Comparison of ENCODE assay signal across 8 cellular contexts in genomic region chr7:151059362-151060112, GRCh38. TPM values are rescaled to one million over a fixed set of nuclear protein-coding genes. Genes with fewer than 3 reads are reported as not detected.
A peak's percentile ranks its signal among the peaks of the same experiment; 100 is the strongest.
DNase-seq lines count a peak whose midpoint lies in the region; ATAC-seq and TF ChIP-seq lines count a peak whose summit lies in the region.

Gene SLC4A2 (plus strand): TSS chr7:151059589. CDS start chr7:151061988, 2,399 bp downstream.

- peak in 1 of 2 donors; percentile 4 for ATAC-seq in naive thymus-derived CD8-positive, alpha-beta T cell

- peak; percentile 63 for TF ChIP-seq POLR2A in GM19099 (IDR thresholded peaks at IDR 0.05; ENCODE audit: extremely low read depth, insufficient read length, low read depth)

- H3K4me3 Mint-ChIP-seq in naive thymus-derived CD8-positive, alpha-beta T cell = peak within 1 kb of the TSS; percentile 88 to 97 (median 94)

- peaks cover 0 to 6% (median 0%) of the 10 kb centered on the region in 3 donors for H3K36me3 Mint-ChIP-seq in naive thymus-derived CD8-positive, alpha-beta T cell

- TF ChIP-seq CTCF in fibroblast of mammary gland (conservative IDR thresholded peaks at IDR 0.05; ENCODE audit: control insufficient read depth, insufficient read depth, low read depth, low read length) = peak; percentile 25

- no peaks in the 10 kb centered on the region for H3K9me3 Mint-ChIP-seq in naive thymus-derived CD8-positive, alpha-beta T cell

- peak within 1 kb of the TSS; percentile 96 for H3K4me2 ChIP-seq in BLaER1

- POLR2A ChIA-PET in naive thymus-derived CD8-positive, alpha-beta T cell (lab: Charles Lee) = interaction anchor here (1.0 to 5.2 kb wide), 6 partner anchors 20 to 49 kb away, joined by 3 to 42 read pairs (median 14); partner anchors contain the start of genes ABCB8, AGAP3, FASTK and TMUB1

- H3K9ac ChIP-seq in BLaER1 (peak within 1 kb of the TSS; percentile 87), stomach smooth muscle (ENCODE audit: low read length in 2 of 2) (peak within 1 kb of the TSS; percentile 75 to 91)

- H3K4me3 ChIP-seq in BLaER1 = peak within 1 kb of the TSS; percentile 89
- peak within 1 kb of the TSS; percentile 78 for H3K4me3 ChIP-seq in fibroblast of mammary gland (ENCODE audit: control insufficient read depth, low read depth, low read length)
- peak within 1 kb of the TSS; percentile 86 to 88 for H3K4me3 ChIP-seq in stomach smooth muscle (ENCODE audit: low read length in 2 of 2)

- H3K27ac ChIP-seq in BLaER1 (peak within 1 kb of the TSS; percentile 84), stomach smooth muscle (ENCODE audit: low read length) (peak within 1 kb of the TSS; percentile 98)

- H3K27ac Mint-ChIP-seq in naive thymus-derived CD8-positive, alpha-beta T cell = peak within 1 kb of the TSS; percentile 85 to 98 (median 96)

- H3K9me3 ChIP-seq in BLaER1 = no peaks in the 10 kb centered on the region
- no peaks in the 10 kb centered on the region for H3K9me3 ChIP-seq in stomach smooth muscle (ENCODE audit: control insufficient read depth in 2 of 2, low read length in 2 of 2)

- peaks cover 26% of the 10 kb centered on the region for H3K36me3 ChIP-seq in BLaER1
- H3K36me3 ChIP-seq in stomach smooth muscle (ENCODE audit: control insufficient read depth in 2 of 2, insufficient read depth in 2 of 2, low read length in 2 of 2) = peaks cover 0 to 1% of the 10 kb centered on the region in 2 donors

- H3K27me3 Mint-ChIP-seq in naive thymus-derived CD8-positive, alpha-beta T cell = no peaks in the 10 kb centered on the region

- H3K4me1 ChIP-seq in BLaER1 (peaks cover 49% of the 10 kb centered on the region), stomach smooth muscle (ENCODE audit: control insufficient read depth, insufficient read depth, low read length) (peaks cover 55% of the 10 kb centered on the region)

- H4K20me1 ChIP-seq in BLaER1 = peaks cover 35% of the 10 kb centered on the region

- no peaks in the 10 kb centered on the region for H3K27me3 ChIP-seq in BLaER1
- no peaks in the 10 kb centered on the region for H3K27me3 ChIP-seq in stomach smooth muscle (ENCODE audit: control insufficient read depth in 1 of 2, insufficient read depth in 2 of 2, low read length in 2 of 2)

- DNase-seq in HK-2 (ENCODE audit: unreplicated experiment) = peak; percentile 77
- DNase-seq in RPMI7951 (ENCODE audit: low read depth) = peak; percentile 78
- DNase-seq in activated T-helper 9 cell treated with anti-CD3 and anti-CD28 coated beads, Interleukin-2, amount 50 U/mL, for 16 hours (ENCODE audit: low read depth) = peak; percentile 65
- DNase-seq in fibroblast of mammary gland (ENCODE audit: low read depth) = peak; percentile 59
- DNase-seq in naive thymus-derived CD8-positive, alpha-beta T cell = peak; percentile 52 to 79 (median 70)

- H3K4me1 Mint-ChIP-seq in naive thymus-derived CD8-positive, alpha-beta T cell = peaks cover 17 to 48% (median 42%) of the 10 kb centered on the region in 4 donors

RNA-seq across cellular contexts. Expression of gene SLC4A2, which starts in this region (rescaled TPM):
- 60.3 and 64.9 TPM in 2 replicates for total RNA-seq in RPMI7951 (2014; rRNA removed; shearing (Covaris generic))
- total RNA-seq in naive thymus-derived CD8-positive, alpha-beta T cell = 10 to 100 TPM; 52.5 to 60.6 TPM
- polyA plus RNA-seq in naive thymus-derived CD8-positive, alpha-beta T cell = 10 to 100 TPM; 10.1 to 18.0 (median 14.8) TPM
